In the genomic region with DNA sequence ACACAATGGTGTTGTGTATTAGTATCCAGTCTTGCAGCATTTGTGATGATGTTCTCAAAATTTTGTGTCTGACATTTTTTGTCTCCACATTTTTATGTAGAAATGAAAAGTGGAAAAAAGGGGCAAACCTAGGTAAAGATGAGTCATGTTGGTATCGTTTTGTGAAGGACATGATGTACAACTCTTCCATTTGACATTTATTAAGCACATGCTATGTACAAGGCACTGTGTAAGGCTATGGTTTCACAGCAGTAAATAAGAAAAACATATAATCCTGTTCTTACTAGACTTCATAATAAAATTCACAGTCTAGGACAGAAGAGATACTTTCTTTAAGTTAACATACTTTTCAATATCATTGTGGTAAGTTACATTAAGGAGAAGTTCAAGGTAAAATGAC, we compare ENCODE assay signal across 1 cellular context.
TF ChIP-seq lines count a peak whose summit lies in the region.

No MANE protein-coding gene starts in this region.

TF ChIP-seq in GM12878, 131 proteins besides CTCF, POLR2A, EP300 and RAD21:
- no peak for TF ChIP-seq NFXL1 (IDR thresholded peaks at IDR 0.05; ENCODE audit: borderline replicate concordance)
TF ChIP-seq in GM12878: peak in this region for 0.
